16 cellular contexts compared by ENCODE assay signal in the genomic region with DNA sequence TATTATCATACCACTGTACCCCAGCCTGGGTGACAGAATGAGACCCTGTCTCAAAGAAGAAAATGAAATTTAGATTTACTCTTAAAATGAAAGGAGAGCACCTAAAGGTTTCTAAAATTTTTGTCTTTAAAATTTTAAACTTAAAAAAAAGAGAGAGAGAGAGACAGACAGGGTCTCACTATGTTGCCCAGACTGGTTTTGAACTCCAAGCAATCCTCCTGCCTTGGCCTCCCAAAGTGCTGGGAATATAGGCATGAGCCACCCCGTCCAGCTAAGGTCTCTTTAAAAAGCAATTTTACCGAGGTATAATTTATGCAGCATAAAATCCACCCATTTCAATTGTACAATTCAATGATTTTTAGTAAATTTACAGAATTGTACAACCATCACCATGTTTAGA. TPM values are rescaled to one million over a fixed set of nuclear protein-coding genes. Genes with fewer than 3 reads are reported as not detected.
A peak's percentile ranks its signal among the peaks of the same experiment; 100 is the strongest.
DNase-seq lines count a peak whose midpoint lies in the region; ATAC-seq and TF ChIP-seq lines count a peak whose summit lies in the region.
"Had no signal": no experiment of that assay in that cellular context is flagged by ENCODE, and none has a peak within 500 bp of the region (broad histone marks: within the 10 kb centered on the region; RNA-seq: fewer than 3 reads in every experiment).

No MANE protein-coding gene starts in this region.

- H3K36me3 Mint-ChIP-seq in activated T-helper 1 cell treated with anti-CD3 and anti-CD28 coated beads, Interleukin-12 subunit alpha, Interleukin-12 subunit beta, Interleukin-2, Interleukin-4 antibody, amounts not matched to agents 30 ng/mL and 10 ng/mL and 1 ng/mL, durations not matched to agents 14 hours and 24 hours and 36 hours (ENCODE audit: low read depth): peaks cover 13% of the 10 kb centered on the region

- H3K4me1 Mint-ChIP-seq in activated T-helper 1 cell treated with anti-CD3 and anti-CD28 coated beads, Interleukin-12 subunit alpha, Interleukin-12 subunit beta, Interleukin-2, Interleukin-4 antibody, amounts not matched to agents 30 ng/mL and 10 ng/mL and 1 ng/mL, durations not matched to agents 14 hours and 24 hours and 36 hours (ENCODE audit: low read depth): peaks cover 42% of the 10 kb centered on the region

- H3K27me3 ChIP-seq in left ventricle myocardium inferior (ENCODE audit: low read depth): no peaks in the 10 kb centered on the region
- no peaks in the 10 kb centered on the region for H3K27me3 ChIP-seq in lower lobe of right lung (ENCODE audit: low read depth)

- H3K27ac Mint-ChIP-seq in activated T-helper 1 cell treated with anti-CD3 and anti-CD28 coated beads, Interleukin-12 subunit alpha, Interleukin-12 subunit beta, Interleukin-2, Interleukin-4 antibody, amounts not matched to agents 30 ng/mL and 10 ng/mL and 1 ng/mL, durations not matched to agents 14 hours and 24 hours and 36 hours: peak overlapping the region; percentile 80

- H3K4me1 ChIP-seq in left ventricle myocardium inferior: peaks cover 71% of the 10 kb centered on the region
- peaks cover 52% of the 10 kb centered on the region for H3K4me1 ChIP-seq in lower lobe of right lung

- DNase-seq in left ventricle myocardium inferior: no peak
- DNase-seq in Right ventricle myocardium inferior (ENCODE audit: missing footprints): no peak
- no peak for DNase-seq in activated T-helper 1 cell treated with anti-CD3 and anti-CD28 coated beads, Interleukin-12 subunit alpha, Interleukin-12 subunit beta, Interleukin-2, Interleukin-4 antibody, amounts not matched to agents 30 ng/mL and 10 ng/mL and 1 ng/mL, durations not matched to agents 14 hours and 24 hours and 36 hours (ENCODE audit: low spot score)
- DNase-seq in lower lobe of right lung: no peak
- DNase-seq in NOMO-1 (lab: John Stamatoyannopoulos, UW; ENCODE audit: unreplicated experiment in 2 of 2): no peak
- DNase-seq in NCI-H1092 (lab: John Stamatoyannopoulos, UW): no peak
- no peak for DNase-seq in T-helper 9 cell
- DNase-seq in AML-193 (lab: John Stamatoyannopoulos, UW): no peak
- DNase-seq: activated CD4-positive, alpha-beta T cell treated with anti-CD3 and anti-CD28 coated beads for 48 hours; activated naive CD4-positive, alpha-beta T cell treated with anti-CD3 and anti-CD28 coated beads, Interleukin-2, amount 10 ng/mL, durations not matched to agents 7 days and 5 days; central memory CD4-positive, alpha-beta T cell; NCI-H2081; NCI-H82; stimulated activated CD4-positive, alpha-beta T cell treated with anti-CD3 and anti-CD28 coated beads, Interleukin-15, amount 100 ng/mL, for 24 hours had no signal

- H3K36me3 ChIP-seq in left ventricle myocardium inferior: no peaks in the 10 kb centered on the region
- no peaks in the 10 kb centered on the region for H3K36me3 ChIP-seq in lower lobe of right lung
- H3K36me3 ChIP-seq: HAP-1 had no signal

- intact Hi-C loops in left ventricle myocardium inferior (cut with micrococcal nuclease): no loop called here
- intact Hi-C loops in Right ventricle myocardium inferior (cut with DNase I): no loop called here
- intact Hi-C loops in activated T-helper 1 cell treated with anti-CD3 and anti-CD28 coated beads, Interleukin-12 subunit alpha, Interleukin-12 subunit beta, Interleukin-2, Interleukin-4 antibody, amounts not matched to agents 30 ng/mL and 10 ng/mL and 1 ng/mL, durations not matched to agents 14 hours and 24 hours and 36 hours (cut with micrococcal nuclease): no loop called here
- intact Hi-C loops in lower lobe of right lung (cut with DNase I): no loop called here

- H3K9me3 ChIP-seq in left ventricle myocardium inferior (replicated peaks) (no peaks in the 10 kb centered on the region), lower lobe of right lung (no peaks in the 10 kb centered on the region)
- H3K9me3 ChIP-seq: HAP-1 had no signal

- H3K27me3 Mint-ChIP-seq in activated T-helper 1 cell treated with anti-CD3 and anti-CD28 coated beads, Interleukin-12 subunit alpha, Interleukin-12 subunit beta, Interleukin-2, Interleukin-4 antibody, amounts not matched to agents 30 ng/mL and 10 ng/mL and 1 ng/mL, durations not matched to agents 14 hours and 24 hours and 36 hours (ENCODE audit: insufficient read depth): no peaks in the 10 kb centered on the region
- H3K27me3 Mint-ChIP-seq: activated naive CD4-positive, alpha-beta T cell treated with anti-CD3 and anti-CD28 coated beads, Interleukin-2, amount 10 ng/mL, durations not matched to agents 7 days and 5 days had no signal

- peak overlapping the region; percentile 69 for H3K27ac ChIP-seq in left ventricle myocardium inferior (replicated peaks)
- peak overlapping the region; percentile 58 for H3K27ac ChIP-seq in lower lobe of right lung
- H3K27ac ChIP-seq: parathyroid adenoma had no signal

- H3K4me3 ChIP-seq in left ventricle myocardium inferior: no peak overlapping the region
- H3K4me3 ChIP-seq in lower lobe of right lung: no peak overlapping the region
- H3K4me3 ChIP-seq: HAP-1 had no signal

- ATAC-seq in Right ventricle myocardium inferior: no peak
- ATAC-seq in lower lobe of right lung: no peak

- H3K4me3 Mint-ChIP-seq in activated T-helper 1 cell treated with anti-CD3 and anti-CD28 coated beads, Interleukin-12 subunit alpha, Interleukin-12 subunit beta, Interleukin-2, Interleukin-4 antibody, amounts not matched to agents 30 ng/mL and 10 ng/mL and 1 ng/mL, durations not matched to agents 14 hours and 24 hours and 36 hours: peak overlapping the region; percentile 63
- H3K4me3 Mint-ChIP-seq: activated naive CD4-positive, alpha-beta T cell treated with anti-CD3 and anti-CD28 coated beads, Interleukin-2, amount 10 ng/mL, durations not matched to agents 7 days and 5 days had no signal

- no peak for TF ChIP-seq CTCF in left ventricle myocardium inferior (IDR thresholded peaks at IDR 0.05; ENCODE audit: borderline replicate concordance)
- TF ChIP-seq CTCF in lower lobe of right lung (IDR thresholded peaks at IDR 0.05): no peak

- peaks cover 8% of the 10 kb centered on the region for H3K9me3 Mint-ChIP-seq in activated T-helper 1 cell treated with anti-CD3 and anti-CD28 coated beads, Interleukin-12 subunit alpha, Interleukin-12 subunit beta, Interleukin-2, Interleukin-4 antibody, amounts not matched to agents 30 ng/mL and 10 ng/mL and 1 ng/mL, durations not matched to agents 14 hours and 24 hours and 36 hours
- H3K9me3 Mint-ChIP-seq: activated naive CD4-positive, alpha-beta T cell treated with anti-CD3 and anti-CD28 coated beads, Interleukin-2, amount 10 ng/mL, durations not matched to agents 7 days and 5 days had no signal

RNA-seq across cellular contexts. Expression of a gene that starts 33.2 kb away (rescaled TPM):
- total RNA-seq in left ventricle myocardium inferior: 132 TPM
- total RNA-seq in Right ventricle myocardium inferior: 143 TPM
- total RNA-seq in activated T-helper 1 cell treated with anti-CD3 and anti-CD28 coated beads, Interleukin-12 subunit alpha, Interleukin-12 subunit beta, Interleukin-2, Interleukin-4 antibody, amounts not matched to agents 30 ng/mL and 10 ng/mL and 1 ng/mL, durations not matched to agents 14 hours and 24 hours and 36 hours: 62.7 and 64.4 TPM in 2 replicates
- total RNA-seq in lower lobe of right lung: 90.3 TPM
